In the genomic region with DNA sequence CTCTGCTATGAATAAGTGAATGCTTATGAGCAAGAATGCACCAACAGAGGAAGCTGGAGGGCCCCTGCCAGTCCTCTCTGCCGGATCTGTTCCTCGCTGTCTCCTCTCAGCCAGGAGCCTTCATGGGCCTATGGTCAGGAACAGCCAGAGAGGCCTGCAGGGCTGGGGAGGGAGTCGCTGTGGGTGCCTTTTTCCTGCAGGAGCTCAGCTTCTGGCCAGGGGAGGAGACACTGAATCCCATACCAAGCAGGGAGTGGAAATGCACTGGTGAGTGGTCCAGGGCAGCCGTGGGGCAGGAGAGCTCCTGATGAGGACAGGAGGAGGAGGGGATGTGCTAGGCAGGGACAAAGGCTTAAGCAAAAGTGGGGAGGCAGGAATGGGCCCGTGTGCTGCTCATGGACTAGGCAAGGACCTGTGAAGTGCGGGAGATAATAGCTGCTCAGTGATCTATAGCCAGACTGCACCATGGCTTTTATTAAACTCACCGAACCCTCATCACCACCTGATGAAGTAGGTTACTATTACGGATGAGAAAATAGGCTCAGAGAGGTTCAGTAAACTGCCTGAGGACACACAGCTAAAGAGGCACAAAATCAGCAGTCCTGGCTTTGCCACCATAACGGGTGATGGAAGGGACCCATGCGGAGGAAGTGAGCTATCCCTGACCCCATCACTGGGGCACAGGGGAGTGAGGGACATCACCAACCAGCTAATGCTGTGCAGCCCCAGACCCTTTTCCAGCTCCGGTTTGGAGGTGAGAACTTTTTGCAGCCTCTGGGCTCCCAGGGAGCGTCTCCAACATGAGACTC, we compare ENCODE assay signal across 12 cellular contexts. TPM values are rescaled to one million over a fixed set of nuclear protein-coding genes. Genes with fewer than 3 reads are reported as not detected.
DNase-seq lines count a peak whose midpoint lies in the region; ATAC-seq lines count a peak whose summit lies in the region.
"Had no signal": no experiment of that assay in that cellular context is flagged by ENCODE, and none has a peak within 500 bp of the region (broad histone marks: within the 10 kb centered on the region; RNA-seq: fewer than 3 reads in every experiment).

No MANE protein-coding gene starts in this region.

- no peak for ATAC-seq in activated naive CD8-positive, alpha-beta T cell treated with anti-CD3 and anti-CD28 coated beads, Interleukin-2, amount 10 ng/mL, durations not matched to agents 7 days and 5 days (ENCODE audit: low read depth)
- no peak for ATAC-seq in right cardiac atrium

- peaks cover 15% of the 10 kb centered on the region for H3K27me3 Mint-ChIP-seq in activated naive CD8-positive, alpha-beta T cell treated with anti-CD3 and anti-CD28 coated beads, Interleukin-2, amount 10 ng/mL, durations not matched to agents 7 days and 5 days
- no peaks in the 10 kb centered on the region for H3K27me3 Mint-ChIP-seq in activated naive CD8-positive, alpha-beta T cell treated with anti-CD3 and anti-CD28 coated beads for 36 hours

- no peaks in the 10 kb centered on the region for H3K9me3 ChIP-seq in right cardiac atrium (ENCODE audit: control insufficient read depth, low read length)
- H3K9me3 ChIP-seq: testis had no signal

- H3K4me1 ChIP-seq in right cardiac atrium (ENCODE audit: control insufficient read depth, insufficient read depth, low read length) = no peaks in the 10 kb centered on the region

- whole genome bisulfite sequencing in right cardiac atrium = 55% methylated on average over 12 of the region's 12 CpGs

- H3K27ac ChIP-seq in right cardiac atrium (ENCODE audit: low read length) (peak overlapping the region; percentile 34), temporal lobe (ENCODE audit: low read depth, low read length) (peak overlapping the region; percentile 36)
- H3K27ac ChIP-seq: testis had no signal

- POLR2A ChIA-PET in activated naive CD8-positive, alpha-beta T cell treated with anti-CD3 and anti-CD28 coated beads, Interleukin-2, amount 10 ng/mL, durations not matched to agents 7 days and 5 days (lab: Charles Lee) = interaction anchor here (0.6 to 6.3 kb wide), 3 partner anchors 12 to 998 kb away, joined by 3 to 43 read pairs (median 3); a partner anchor contains a TSS

- no peak overlapping the region for H3K4me3 ChIP-seq in right cardiac atrium (ENCODE audit: low read length)
- H3K4me3 ChIP-seq: testis had no signal

- no peaks in the 10 kb centered on the region for H3K27me3 ChIP-seq in right cardiac atrium (ENCODE audit: control insufficient read depth, insufficient read depth)
- H3K27me3 ChIP-seq: testis had no signal

- H3K4me3 Mint-ChIP-seq in activated naive CD8-positive, alpha-beta T cell treated with anti-CD3 and anti-CD28 coated beads, Interleukin-2, amount 10 ng/mL, durations not matched to agents 7 days and 5 days = no peak overlapping the region
- H3K4me3 Mint-ChIP-seq in activated naive CD8-positive, alpha-beta T cell treated with anti-CD3 and anti-CD28 coated beads for 36 hours = no peak overlapping the region

- H3K36me3 Mint-ChIP-seq in activated naive CD8-positive, alpha-beta T cell treated with anti-CD3 and anti-CD28 coated beads, Interleukin-2, amount 10 ng/mL, durations not matched to agents 7 days and 5 days = no peaks in the 10 kb centered on the region
- H3K36me3 Mint-ChIP-seq in activated naive CD8-positive, alpha-beta T cell treated with anti-CD3 and anti-CD28 coated beads for 36 hours = no peaks in the 10 kb centered on the region

- no peak for DNase-seq in activated naive CD8-positive, alpha-beta T cell treated with anti-CD3 and anti-CD28 coated beads, Interleukin-2, amount 10 ng/mL, durations not matched to agents 7 days and 5 days
- DNase-seq in activated naive CD8-positive, alpha-beta T cell treated with anti-CD3 and anti-CD28 coated beads for 36 hours = no peak
- DNase-seq in right cardiac atrium (peak in 1 of 3 donors; percentile 61), NCI-H526 (lab: John Stamatoyannopoulos, UW) (no peak), NCI-H1048 (lab: John Stamatoyannopoulos, UW) (no peak)
- DNase-seq: activated CD4-positive, alpha-beta T cell treated with anti-CD3 and anti-CD28 coated beads, Interleukin-2, amount 50 U/mL, for 1 hour; activated naive CD4-positive, alpha-beta T cell treated with anti-CD3 and anti-CD28 coated beads, Interleukin-2, amount 50 U/mL, for 16 hours; DND-41; NCI-H345; stimulated activated CD4-positive, alpha-beta T cell treated with anti-CD3 and anti-CD28 coated beads, Interleukin-4, amount 100 ng/mL, for 1 hour had no signal

- H3K4me1 Mint-ChIP-seq in activated naive CD8-positive, alpha-beta T cell treated with anti-CD3 and anti-CD28 coated beads, Interleukin-2, amount 10 ng/mL, durations not matched to agents 7 days and 5 days = peaks cover 10% of the 10 kb centered on the region
- H3K4me1 Mint-ChIP-seq in activated naive CD8-positive, alpha-beta T cell treated with anti-CD3 and anti-CD28 coated beads for 36 hours = peaks cover 6% of the 10 kb centered on the region

- H3K9me3 Mint-ChIP-seq in activated naive CD8-positive, alpha-beta T cell treated with anti-CD3 and anti-CD28 coated beads, Interleukin-2, amount 10 ng/mL, durations not matched to agents 7 days and 5 days = no peaks in the 10 kb centered on the region
- no peaks in the 10 kb centered on the region for H3K9me3 Mint-ChIP-seq in activated naive CD8-positive, alpha-beta T cell treated with anti-CD3 and anti-CD28 coated beads for 36 hours

- peak overlapping the region; percentile 69 for H3K27ac Mint-ChIP-seq in activated naive CD8-positive, alpha-beta T cell treated with anti-CD3 and anti-CD28 coated beads, Interleukin-2, amount 10 ng/mL, durations not matched to agents 7 days and 5 days
- no peak overlapping the region for H3K27ac Mint-ChIP-seq in activated naive CD8-positive, alpha-beta T cell treated with anti-CD3 and anti-CD28 coated beads for 36 hours

- intact Hi-C loops in right cardiac atrium (cut with DNase I) = loop anchor here (5.0 kb wide), 3 partner anchors 74 to 304 kb away; a partner anchor contains a TSS

RNA-seq across cellular contexts. Expression of a gene that starts 7.1 kb away (rescaled TPM):
- total RNA-seq in activated naive CD8-positive, alpha-beta T cell treated with anti-CD3 and anti-CD28 coated beads, Interleukin-2, amount 10 ng/mL, durations not matched to agents 7 days and 5 days = 1 to 10 TPM; 9.6 to 9.9 TPM
- total RNA-seq in activated naive CD8-positive, alpha-beta T cell treated with anti-CD3 and anti-CD28 coated beads for 36 hours = 1 to 10 TPM; 4.0 to 5.9 TPM
- total RNA-seq in right cardiac atrium = 10 to 100 TPM in 2 of 4 donors, 1 to 10 TPM in 2; 6.1 to 11.6 (median 9.2) TPM
- polyA plus RNA-seq in right cardiac atrium = 5.0 TPM
- total RNA-seq in temporal lobe = 0.49 TPM

RNA-seq across cellular contexts. Expression of a gene that starts 11.8 kb away (rescaled TPM):
- total RNA-seq in activated naive CD8-positive, alpha-beta T cell treated with anti-CD3 and anti-CD28 coated beads, Interleukin-2, amount 10 ng/mL, durations not matched to agents 7 days and 5 days = 10 to 100 TPM; 10.0 to 12.1 TPM
- 1 to 10 TPM; 5.2 to 5.9 TPM for total RNA-seq in activated naive CD8-positive, alpha-beta T cell treated with anti-CD3 and anti-CD28 coated beads for 36 hours
- total RNA-seq in right cardiac atrium = 10 to 100 TPM; 12.0 to 27.2 (median 21.0) TPM
- 23.4 TPM for polyA plus RNA-seq in right cardiac atrium
- total RNA-seq in temporal lobe = 7.6 TPM

RNA-seq across cellular contexts. Expression of a gene that starts 48.3 kb away (rescaled TPM):
- total RNA-seq in activated naive CD8-positive, alpha-beta T cell treated with anti-CD3 and anti-CD28 coated beads, Interleukin-2, amount 10 ng/mL, durations not matched to agents 7 days and 5 days = 100 to 1,000 TPM; 776 to 848 TPM
- total RNA-seq in activated naive CD8-positive, alpha-beta T cell treated with anti-CD3 and anti-CD28 coated beads for 36 hours = 1,000 to 10,000 TPM; 1,236 to 1,275 TPM
- total RNA-seq in right cardiac atrium = 100 to 1,000 TPM; 250 to 364 (median 272) TPM
- polyA plus RNA-seq in right cardiac atrium = 369 TPM
- 77.7 TPM for total RNA-seq in temporal lobe

RNA-seq across cellular contexts. Expression of a gene that starts 59.1 kb away (rescaled TPM):
- total RNA-seq in activated naive CD8-positive, alpha-beta T cell treated with anti-CD3 and anti-CD28 coated beads, Interleukin-2, amount 10 ng/mL, durations not matched to agents 7 days and 5 days = 10 to 100 TPM; 81.2 to 82.8 TPM
- total RNA-seq in activated naive CD8-positive, alpha-beta T cell treated with anti-CD3 and anti-CD28 coated beads for 36 hours = 10 to 100 TPM; 94.3 to 94.5 TPM
- 10 to 100 TPM; 48.8 to 55.9 (median 49.4) TPM for total RNA-seq in right cardiac atrium
- 41.1 TPM for polyA plus RNA-seq in right cardiac atrium
- total RNA-seq in temporal lobe = 30.0 TPM
